ENCODE assay signal across 12 cellular contexts in genomic region chr11:106133529-106133928, GRCh38. TPM values are rescaled to one million over a fixed set of nuclear protein-coding genes. Genes with fewer than 3 reads are reported as not detected.
DNase-seq lines count a peak whose midpoint lies in the region; ATAC-seq and TF ChIP-seq lines count a peak whose summit lies in the region.
"Had no signal": no experiment of that assay in that cellular context is flagged by ENCODE, and none has a peak within 500 bp of the region (broad histone marks: within the 10 kb centered on the region; RNA-seq: fewer than 3 reads in every experiment).

No MANE protein-coding gene starts in this region.

- intact Hi-C loops in psoas muscle (cut with DNase I): no loop called here

- ATAC-seq in HG03432 (IDR thresholded peaks at IDR 0.05; ENCODE audit: unreplicated experiment) (peak; percentile 43), GM18858 (IDR thresholded peaks at IDR 0.05; ENCODE audit: unreplicated experiment) (no peak), GM21528 (IDR thresholded peaks at IDR 0.05; ENCODE audit: low FRiP score, unreplicated experiment) (no peak), psoas muscle (no peak)
- ATAC-seq: gastroesophageal sphincter had no signal

- no peaks in the 10 kb centered on the region for H3K4me1 ChIP-seq in psoas muscle
- H3K4me1 ChIP-seq: gastroesophageal sphincter, right atrium auricular region had no signal

- H3K27me3 ChIP-seq in psoas muscle (ENCODE audit: insufficient read depth in 3 of 3, low read length in 2 of 3): no peaks in the 10 kb centered on the region
- H3K27me3 ChIP-seq: gastroesophageal sphincter, right atrium auricular region had no signal

- no peak for DNase-seq in GM12864 (ENCODE audit: low read depth)
- DNase-seq in medulla oblongata (ENCODE audit: extremely low spot score): peak; percentile 5
- DNase-seq in DMS114 treated with DMSO at 0.1 percent for 48 hours (lab: John Stamatoyannopoulos, UW; ENCODE audit: unreplicated experiment): no peak
- DNase-seq in psoas muscle: no peak
- DNase-seq: central memory CD4-positive, alpha-beta T cell had no signal

- TF ChIP-seq CTCF in GM12864 (IDR thresholded peaks at IDR 0.05; ENCODE audit: low read depth, low read length, missing control alignments): peak; percentile 30
- peak; percentile 73 for TF ChIP-seq CTCF in VCaP (conservative IDR thresholded peaks at IDR 0.05)
- no peak for TF ChIP-seq CTCF in psoas muscle (IDR thresholded peaks at IDR 0.05)

- no peaks in the 10 kb centered on the region for H3K36me3 ChIP-seq in psoas muscle (ENCODE audit: insufficient read depth in 1 of 2, low read depth in 1 of 2)
- H3K36me3 ChIP-seq: gastroesophageal sphincter, right atrium auricular region had no signal

- H3K4me3 ChIP-seq in GM12864 (ENCODE audit: low read depth, low read length) (no peak overlapping the region), psoas muscle (no peak overlapping the region)
- H3K4me3 ChIP-seq: gastroesophageal sphincter, lung, right atrium auricular region had no signal

- H3K27ac ChIP-seq in VCaP (no peak overlapping the region), psoas muscle (no peak overlapping the region)
- H3K27ac ChIP-seq: gastroesophageal sphincter, right atrium auricular region had no signal

- no peaks in the 10 kb centered on the region for H3K9me3 ChIP-seq in psoas muscle
- H3K9me3 ChIP-seq: right atrium auricular region had no signal

RNA-seq across cellular contexts. Expression of gene AASDHPPT, which starts 56.1 kb away (rescaled TPM):
- total RNA-seq in psoas muscle: 10 to 100 TPM; 25.0 to 40.1 (median 36.2) TPM
- 10 to 100 TPM; 18.0 to 23.3 (median 20.1) TPM for polyA plus RNA-seq in psoas muscle

RNA-seq across cellular contexts. Expression of gene KBTBD3, which starts 56.4 kb away (rescaled TPM):
- total RNA-seq in psoas muscle: 1 to 10 TPM; 2.2 to 4.6 (median 3.8) TPM
- polyA plus RNA-seq in psoas muscle: 1 to 10 TPM in 2 of 3 donors, under 1 TPM in 1; 0.89 to 3.2 (median 1.1) TPM
